In the genomic region with DNA sequence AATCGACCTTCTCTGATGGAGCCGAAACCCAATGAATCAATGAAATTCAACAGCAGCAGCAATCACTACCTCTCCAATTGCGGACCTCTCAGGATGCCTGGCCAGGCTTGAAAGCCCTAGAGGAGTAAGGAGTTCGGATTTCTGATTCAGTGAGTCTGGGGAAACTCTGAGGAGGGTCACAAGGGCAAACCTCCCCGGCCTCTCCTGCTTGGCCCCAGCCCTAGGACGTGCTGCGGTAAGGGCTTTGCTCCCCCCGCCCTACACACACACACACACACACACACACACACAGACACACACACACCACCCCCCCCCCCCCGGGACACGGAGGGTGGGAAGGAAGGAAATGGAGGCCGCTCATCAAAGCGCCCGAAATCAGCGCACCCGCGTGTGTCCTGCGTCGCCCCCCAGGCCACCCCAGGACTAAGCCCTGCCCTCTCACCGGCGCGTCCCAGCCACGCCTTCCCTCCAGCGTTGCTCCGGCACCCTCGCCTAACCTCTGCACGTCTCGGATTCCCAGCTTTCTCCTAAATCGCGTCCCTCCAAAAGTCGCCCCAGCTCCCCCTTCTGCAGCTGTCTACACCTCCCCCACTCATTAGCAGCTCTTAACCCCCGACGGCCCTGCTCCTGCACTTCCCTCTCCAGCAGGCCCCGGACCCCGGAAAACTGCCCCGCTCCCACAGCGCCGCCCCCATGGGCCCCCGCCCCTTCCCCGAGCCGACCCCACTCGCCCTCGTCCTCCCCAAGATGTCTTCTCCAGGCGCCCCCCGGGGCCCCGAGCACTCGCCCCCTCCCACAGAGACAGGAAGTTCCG, we compare ENCODE assay signal across 8 cellular contexts. TPM values are rescaled to one million over a fixed set of nuclear protein-coding genes. Genes with fewer than 3 reads are reported as not detected.
DNase-seq lines count a peak whose midpoint lies in the region; ATAC-seq, FAIRE-seq and TF ChIP-seq lines count a peak whose summit lies in the region.

No MANE protein-coding gene starts in this region.

- peaks cover 54% of the 10 kb centered on the region for H3K79me2 ChIP-seq in HepG2 (ENCODE audit: insufficient read depth, low read length)

- no peak overlapping the region for H2AFZ ChIP-seq in HepG2 (ENCODE audit: low read length)

- peaks cover 23% of the 10 kb centered on the region for H3K4me1 Mint-ChIP-seq in T-helper 17 cell
- H3K4me1 Mint-ChIP-seq in stimulated activated naive B cell treated with anti-CD40 and anti-IgM and Interleukin-4, amounts not matched to agents 10 μg/mL and 1 μg/mL and 100 μg/mL, for 72 hours, result peaks cover 20 to 35% of the 10 kb centered on the region in 2 donors

- peaks cover 79% of the 10 kb centered on the region for H3K4me1 ChIP-seq in HepG2 (ENCODE audit: insufficient read depth, low read length)

- peaks cover 23% of the 10 kb centered on the region for H4K20me1 ChIP-seq in HepG2 (ENCODE audit: insufficient read depth, low read length)

- intact Hi-C loops in HepG2 (cut with micrococcal nuclease; ENCODE audit: unreplicated experiment), result no loop called here

- DNase-seq in GM06990 (ENCODE audit: extremely low read depth, insufficient read length), result peak; percentile 66
- DNase-seq in T-helper 17 cell, result peak; percentile 23 to 55 (median 47)
- peak; percentile 38 for DNase-seq in central memory CD4-positive, alpha-beta T cell
- peak; percentile 32 for DNase-seq in HepG2 (ENCODE audit: low spot score)
- no peak for DNase-seq in stimulated activated naive B cell treated with anti-CD40 and anti-IgM and Interleukin-4, amounts not matched to agents 10 μg/mL and 1 μg/mL and 100 μg/mL, for 72 hours
- DNase-seq in MV-4-11 (lab: John Stamatoyannopoulos, UW), result no peak
- DNase-seq in SK-N-DZ (ENCODE audit: low spot score), result no peak

- TF ChIP-seq POLR2A in HepG2 (IDR thresholded peaks at IDR 0.05; ENCODE audit: insufficient read depth in 1 of 2, low read depth in 2 of 2, low read length in 2 of 2), result no peak

- H3K27ac ChIP-seq in HepG2 (ENCODE audit: extremely low read length, insufficient read depth, low read length), result peak overlapping the region; percentile 58

- H3K9ac ChIP-seq in HepG2 (ENCODE audit: insufficient read depth, low read depth, low read length), result peak overlapping the region; percentile 81

- TF ChIP-seq EP300 in HepG2 (IDR thresholded peaks at IDR 0.05; ENCODE audit: low read depth in 2 of 2, low read length in 2 of 2), result no peak
- TF ChIP-seq EP300 in HepG2 (CRISPR knock-in tag; IDR thresholded peaks at IDR 0.05; ENCODE audit: borderline replicate concordance), result no peak

- peak overlapping the region; percentile 78 for H3K4me3 ChIP-seq in GM06990 (replicated peaks; ENCODE audit: low read depth, low read length)
- H3K4me3 ChIP-seq in HepG2 (replicated peaks in 1 of 3; ENCODE audit: insufficient read depth in 1 of 3, low read depth in 2 of 3, low read length in 3 of 3), result peak overlapping the region; percentile 90 to 92 (median 91)

- no peaks in the 10 kb centered on the region for H3K9me3 Mint-ChIP-seq in stimulated activated naive B cell treated with anti-CD40 and anti-IgM and Interleukin-4, amounts not matched to agents 10 μg/mL and 1 μg/mL and 100 μg/mL, for 72 hours

- H3K9me3 ChIP-seq in T-helper 17 cell (ENCODE audit: control insufficient read depth, low read length, poor library complexity, severe bottlenecking) (no peaks in the 10 kb centered on the region), HepG2 (ENCODE audit: low read length) (no peaks in the 10 kb centered on the region)

- 1% methylated on average over 29 of the region's 47 CpGs for WGBS in HepG2 (ENCODE audit: low lambda C conversion rate)

- ATAC-seq in HG02981 (IDR thresholded peaks at IDR 0.05; ENCODE audit: unreplicated experiment) (peak; percentile 11), T-helper 17 cell (peak; percentile 52), HepG2 (peak; percentile 18; the same call in 2 of the 3 replicates)
- peak; percentile 15 to 24 for ATAC-seq in stimulated activated naive B cell treated with anti-CD40 and anti-IgM and Interleukin-4, amounts not matched to agents 10 μg/mL and 1 μg/mL and 100 μg/mL, for 72 hours (replicated peaks)

- no peaks in the 10 kb centered on the region for H3K36me3 Mint-ChIP-seq in T-helper 17 cell (ENCODE audit: low read depth)
- H3K36me3 Mint-ChIP-seq in stimulated activated naive B cell treated with anti-CD40 and anti-IgM and Interleukin-4, amounts not matched to agents 10 μg/mL and 1 μg/mL and 100 μg/mL, for 72 hours, result peaks cover 0 to 2% of the 10 kb centered on the region in 2 donors

- TF ChIP-seq CTCF in GM06990 (IDR thresholded peaks at IDR 0.05; ENCODE audit: insufficient read depth, low read length, poor library complexity, severe bottlenecking) (no peak), HepG2 (CRISPR knock-in tag; IDR thresholded peaks at IDR 0.05) (0 out of 2 replicates have a peak, but pooled peaks have one; percentile 5)

- peak overlapping the region; percentile 94 for H3K27ac Mint-ChIP-seq in T-helper 17 cell
- peak overlapping the region; percentile 96 for H3K27ac Mint-ChIP-seq in stimulated activated naive B cell treated with anti-CD40 and anti-IgM and Interleukin-4, amounts not matched to agents 10 μg/mL and 1 μg/mL and 100 μg/mL, for 72 hours

- in situ Hi-C loops in HepG2 (cut with HindIII; ENCODE audit: extremely low pct_ligation_motif_present, low pct_unique_long_range_greater_than_20kb), result no loop called here

- peak overlapping the region; percentile 98 for H3K4me3 Mint-ChIP-seq in T-helper 17 cell
- peak overlapping the region; percentile 96 to 98 for H3K4me3 Mint-ChIP-seq in stimulated activated naive B cell treated with anti-CD40 and anti-IgM and Interleukin-4, amounts not matched to agents 10 μg/mL and 1 μg/mL and 100 μg/mL, for 72 hours

- POLR2A ChIA-PET in HepG2 (lab: Yijun Ruan, JAX), result interaction anchor here (0.6 to 8.7 kb wide), 25 partner anchors 9 to 406 kb away, joined by 3 to 185 read pairs (median 7); no protein-coding TSS in a partner anchor

- H3K36me3 ChIP-seq in GM06990 (ENCODE audit: control insufficient read depth, insufficient read depth, low read length) (no peaks in the 10 kb centered on the region), HepG2 (replicated peaks in 1 of 2; ENCODE audit: control insufficient read depth in 1 of 2, insufficient read depth in 2 of 2, low read length in 2 of 2) (no peaks in the 10 kb centered on the region)

- no peak for FAIRE-seq in HepG2 (lab: Jason Lieb, UNC)

- BruUV-seq in HepG2 (replicated peaks; lab: Mats Ljungman, UMichigan), result no TSS peak

- H3K27me3 ChIP-seq in GM06990 (replicated peaks; ENCODE audit: control insufficient read depth, insufficient read depth, low read length) (no peaks in the 10 kb centered on the region), HepG2 (ENCODE audit: control insufficient read depth in 1 of 2, insufficient read depth in 2 of 2, low read length in 2 of 2) (no peaks in the 10 kb centered on the region; a peak in 1 of 5 replicates)

- no peak for TF ChIP-seq RAD21 in HepG2 (CRISPR knock-in tag; IDR thresholded peaks at IDR 0.05)

- peak overlapping the region; percentile 92 for H3K4me2 ChIP-seq in HepG2 (ENCODE audit: low read depth, low read length)

- no peaks in the 10 kb centered on the region for H3K27me3 Mint-ChIP-seq in T-helper 17 cell
- no peaks in the 10 kb centered on the region for H3K27me3 Mint-ChIP-seq in stimulated activated naive B cell treated with anti-CD40 and anti-IgM and Interleukin-4, amounts not matched to agents 10 μg/mL and 1 μg/mL and 100 μg/mL, for 72 hours

- CTCF ChIA-PET in HepG2 (lab: Yijun Ruan, JAX; ENCODE audit: low intra/inter-chr PET ratio, low total read pairs), result no interaction called here

TF ChIP-seq in HepG2, 621 proteins besides CTCF, POLR2A, EP300 and RAD21 (continues in another document):
- TF ChIP-seq ZMYM2 (CRISPR knock-in tag; IDR thresholded peaks at IDR 0.05) (0 out of 2 replicates have a peak, but pooled peaks have one; percentile 4), GFI1 (CRISPR knock-in tag; IDR thresholded peaks at IDR 0.05; ENCODE audit: borderline replicate concordance) (peak; percentile 72; the same call in 1 of the 2 replicates), FOXK2 (IDR thresholded peaks at IDR 0.05) (no peak), NFKB2 (CRISPR knock-in tag; IDR thresholded peaks at IDR 0.05; ENCODE audit: borderline replicate concordance) (no peak)
- TF ChIP-seq, protein P1, sequence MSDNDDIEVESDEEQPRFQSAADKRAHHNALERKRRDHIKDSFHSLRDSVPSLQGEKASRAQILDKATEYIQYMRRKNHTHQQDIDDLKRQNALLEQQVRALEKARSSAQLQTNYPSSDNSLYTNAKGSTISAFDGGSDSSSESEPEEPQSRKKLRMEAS (IDR thresholded peaks at IDR 0.05), result peak; percentile 41

RNA-seq across cellular contexts. Expression of gene PACSIN2, which starts 0.7 kb away (rescaled TPM):
- 10 to 100 TPM; 36.8 to 61.3 TPM for total RNA-seq in T-helper 17 cell
- total RNA-seq in HepG2 (2016; rRNA removed; fragmentation: Illumina TruSeq; extraction: Trizol), result 54.1 and 65.1 TPM in 2 replicates
- 5.4 and 5.7 TPM in 2 replicates for total RNA-seq in HepG2 (2016; cell fraction: cytosol; rRNA removed; fragmentation: Illumina TruSeq; extraction: Trizol; ENCODE audit: low read depth)
- 53.7 and 62.1 TPM in 2 replicates for total RNA-seq in HepG2 (2016; cell fraction: insoluble cytoplasmic fraction; rRNA removed; fragmentation: Illumina TruSeq; extraction: Trizol)
- total RNA-seq in HepG2 (2016; cell fraction: membrane; rRNA removed; fragmentation: Illumina TruSeq; extraction: Trizol), result 15.4 and 16.7 TPM in 2 replicates
- total RNA-seq in HepG2 (2016; cell fraction: nucleus; rRNA removed; fragmentation: Illumina TruSeq; extraction: Trizol), result 35.2 and 37.4 TPM in 2 replicates
- polyA plus RNA-seq in HepG2 (2011; rRNA removed), result 64.1 and 68.8 TPM in 2 replicates
- 70.2 and 76.7 TPM in 2 replicates for polyA plus RNA-seq in HepG2 (2011; cell fraction: cytosol; rRNA removed)
- 42.1 and 45.1 TPM in 2 replicates for polyA plus RNA-seq in HepG2 (2011; cell fraction: nucleus; rRNA removed)
- polyA plus RNA-seq in HepG2 (2012), result 42.2 and 49.5 TPM in 2 replicates
- 3.1 and 3.5 TPM in 2 replicates for polyA plus RNA-seq in HepG2 (2016; cell fraction: cytosol; fragmentation: Illumina TruSeq; extraction: Trizol; ENCODE audit: low read depth)
- polyA plus RNA-seq in HepG2 (2016; cell fraction: insoluble cytoplasmic fraction; fragmentation: Illumina TruSeq; extraction: Trizol; ENCODE audit: low read depth), result 60.9 and 68.0 TPM in 2 replicates
- 8.6 and 9.2 TPM in 2 replicates for polyA plus RNA-seq in HepG2 (2016; cell fraction: membrane; fragmentation: Illumina TruSeq; extraction: Trizol; ENCODE audit: low read depth)
- polyA plus RNA-seq in HepG2 (2016; cell fraction: nucleus; fragmentation: Illumina TruSeq; extraction: Trizol; ENCODE audit: insufficient read depth, low read depth), result 40.7 and 42.6 TPM in 2 replicates
- 20.8 and 43.5 TPM in 2 replicates for polyA minus RNA-seq in HepG2 (2011; rRNA and poly(A)+ RNA removed; ENCODE audit: low replicate concordance)
- polyA minus RNA-seq in HepG2 (2011; cell fraction: cytosol; rRNA and poly(A)+ RNA removed), result 26.2 and 26.4 TPM in 2 replicates
- polyA minus RNA-seq in HepG2 (2011; cell fraction: nucleus; rRNA and poly(A)+ RNA removed), result 29.3 and 33.6 TPM in 2 replicates
- polyA plus RNA-seq in SK-N-DZ (2014; cell fraction: cytosol; rRNA removed), result 62.1 and 66.5 TPM in 2 replicates
- polyA plus RNA-seq in SK-N-DZ (2014; cell fraction: nucleus; rRNA removed), result 58.8 and 64.4 TPM in 2 replicates

Comparison
In these comparisons a context has a peak if more than half of its experiments do, and no peak if none do; other contexts are left out.
1. DNase-seq: peak in GM06990 (single experiment), T-helper 17 cell (3 of 3), central memory CD4-positive, alpha-beta T cell (single experiment) and HepG2 (single experiment); none in stimulated activated naive B cell treated with anti-CD40 and anti-IgM and Interleukin-4, amounts not matched to agents 10 μg/mL and 1 μg/mL and 100 μg/mL, for 72 hours (single experiment), MV-4-11 (single experiment) and SK-N-DZ (single experiment).
2. Peak in every context shown above with its lines, with median percentiles within 50 percentile points of each other: ATAC-seq.